8 cellular contexts compared by ENCODE assay signal in the genomic region with DNA sequence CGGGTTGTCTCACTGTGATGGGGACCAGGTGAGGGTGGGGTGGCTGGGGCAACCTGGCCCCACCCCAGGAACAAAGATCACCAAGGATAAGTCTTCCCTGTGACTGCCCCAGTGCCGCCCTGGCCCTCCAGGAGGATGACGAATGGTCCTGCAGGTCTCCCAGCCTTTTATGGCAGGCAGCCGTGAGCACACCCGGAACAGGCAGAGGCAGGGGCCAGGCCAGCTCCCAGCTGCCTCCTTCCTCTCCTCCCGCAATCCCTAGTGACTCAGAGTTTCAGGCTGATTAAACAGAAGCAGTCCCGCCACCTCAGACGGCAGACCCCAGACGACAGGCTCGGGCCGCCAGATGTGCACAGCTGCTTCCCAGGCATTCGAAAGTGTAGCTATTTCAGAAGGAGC. TPM values are rescaled to one million over a fixed set of nuclear protein-coding genes. Genes with fewer than 3 reads are reported as not detected.
A peak's percentile ranks its signal among the peaks of the same experiment; 100 is the strongest.
DNase-seq lines count a peak whose midpoint lies in the region; ATAC-seq and TF ChIP-seq lines count a peak whose summit lies in the region.

No MANE protein-coding gene starts in this region.

- DNase-seq in NCI-H1092 treated with DMSO at 0.1 percent for 48 hours (lab: John Stamatoyannopoulos, UW) (peak; percentile 11), NCI-H1092 (lab: John Stamatoyannopoulos, UW) (no peak), astrocyte of the hippocampus (ENCODE audit: low read depth, low spot score) (peak; percentile 91), islet precursor cell (peak; percentile 99), upper lobe of right lung (peak; percentile 78), erythroblast (lab: John Stamatoyannopoulos, UW) (no peak)
- DNase-seq in activated CD8-positive, alpha-beta memory T cell treated with anti-CD3 and anti-CD28 coated beads, Interleukin-2, amount 50 U/mL, for 4 hours = no peak

- peak overlapping the region; percentile 42 for H3K27ac ChIP-seq in upper lobe of right lung

- H3K4me3 ChIP-seq in upper lobe of right lung = no peak overlapping the region

- no peaks in the 10 kb centered on the region for H3K27me3 ChIP-seq in upper lobe of right lung

- TF ChIP-seq CTCF in upper lobe of right lung (IDR thresholded peaks at IDR 0.05) = no peak

- H3K4me1 ChIP-seq in upper lobe of right lung = peaks cover 64% of the 10 kb centered on the region

- TF ChIP-seq POLR2A in erythroblast (IDR thresholded peaks at IDR 0.05; ENCODE audit: low read length) = no peak

- H3K9me3 ChIP-seq in upper lobe of right lung = no peaks in the 10 kb centered on the region

- ATAC-seq in upper lobe of right lung (peak; percentile 43), GM18502 (IDR thresholded peaks at IDR 0.05; ENCODE audit: poor library complexity, unreplicated experiment) (no peak)

- H3K36me3 ChIP-seq in upper lobe of right lung = peaks cover 32% of the 10 kb centered on the region

- intact Hi-C loops in upper lobe of right lung (cut with DNase I) = no loop called here

RNA-seq across cellular contexts. Expression of a gene that starts 13.3 kb away (rescaled TPM):
- total RNA-seq in upper lobe of right lung = 109 TPM

RNA-seq across cellular contexts. Expression of a gene that starts 38.6 kb away (rescaled TPM):
- total RNA-seq in upper lobe of right lung = 9.5 TPM

RNA-seq across cellular contexts. Expression of a gene that starts 38.7 kb away (rescaled TPM):
- 0.58 TPM for total RNA-seq in upper lobe of right lung

RNA-seq across cellular contexts. Expression of a gene that starts 39.6 kb away (rescaled TPM):
- total RNA-seq in upper lobe of right lung = 34.5 TPM

Comparison
In these comparisons a context has a peak if more than half of its experiments do, and no peak if none do; other contexts are left out.
1. DNase-seq: peak in NCI-H1092 treated with DMSO at 0.1 percent for 48 hours (single experiment), astrocyte of the hippocampus (single experiment), islet precursor cell (single experiment) and upper lobe of right lung (single experiment); none in NCI-H1092 (single experiment), erythroblast (0 of 2) and activated CD8-positive, alpha-beta memory T cell treated with anti-CD3 and anti-CD28 coated beads, Interleukin-2, amount 50 U/mL, for 4 hours (single experiment).